In genomic region chr9:133461975-133462374, GRCh38 we compare ENCODE assay signal across 2 cellular contexts.
TF ChIP-seq lines count a peak whose summit lies in the region.

No MANE protein-coding gene starts in this region.

TF ChIP-seq in WTC11, 78 proteins besides CTCF, POLR2A, EP300 and RAD21:
- TF ChIP-seq, protein P1, sequence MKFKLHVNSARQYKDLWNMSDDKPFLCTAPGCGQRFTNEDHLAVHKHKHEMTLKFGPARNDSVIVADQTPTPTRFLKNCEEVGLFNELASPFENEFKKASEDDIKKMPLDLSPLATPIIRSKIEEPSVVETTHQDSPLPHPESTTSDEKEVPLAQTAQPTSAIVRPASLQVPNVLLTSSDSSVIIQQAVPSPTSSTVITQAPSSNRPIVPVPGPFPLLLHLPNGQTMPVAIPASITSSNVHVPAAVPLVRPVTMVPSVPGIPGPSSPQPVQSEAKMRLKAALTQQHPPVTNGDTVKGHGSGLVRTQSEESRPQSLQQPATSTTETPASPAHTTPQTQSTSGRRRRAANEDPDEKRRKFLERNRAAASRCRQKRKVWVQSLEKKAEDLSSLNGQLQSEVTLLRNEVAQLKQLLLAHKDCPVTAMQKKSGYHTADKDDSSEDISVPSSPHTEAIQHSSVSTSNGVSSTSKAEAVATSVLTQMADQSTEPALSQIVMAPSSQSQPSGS (CRISPR knock-in tag; IDR thresholded peaks at IDR 0.05; ENCODE audit: borderline replicate concordance, low read depth), result no peak
- TF ChIP-seq ESRRA (CRISPR knock-in tag; IDR thresholded peaks at IDR 0.05; ENCODE audit: borderline replicate concordance), result no peak
- no peak for TF ChIP-seq PRRX2 (CRISPR knock-in tag; IDR thresholded peaks at IDR 0.05)
- no peak for TF ChIP-seq ERG (CRISPR knock-in tag; IDR thresholded peaks at IDR 0.05)
- TF ChIP-seq ZNF232 (CRISPR knock-in tag; IDR thresholded peaks at IDR 0.05), result no peak
- TF ChIP-seq AR (CRISPR knock-in tag; IDR thresholded peaks at IDR 0.05), result no peak
- TF ChIP-seq ZBTB43 (CRISPR knock-in tag; IDR thresholded peaks at IDR 0.05), result no peak
- TF ChIP-seq ZNF121 (CRISPR knock-in tag; IDR thresholded peaks at IDR 0.05), result no peak
- TF ChIP-seq IRF1 (CRISPR knock-in tag; IDR thresholded peaks at IDR 0.05), result no peak
- TF ChIP-seq MAX (CRISPR knock-in tag; IDR thresholded peaks at IDR 0.05), result no peak
- no peak for TF ChIP-seq NR2C2 (CRISPR knock-in tag; IDR thresholded peaks at IDR 0.05)
- no peak for TF ChIP-seq RELA (CRISPR knock-in tag; IDR thresholded peaks at IDR 0.05; ENCODE audit: borderline replicate concordance)

TF ChIP-seq in HepG2, 621 proteins besides CTCF, POLR2A, EP300 and RAD21:
- no peak for TF ChIP-seq ZNF33B (CRISPR knock-in tag; IDR thresholded peaks at IDR 0.05)
- peak; percentile 43; the same call in 1 of the 2 replicates for TF ChIP-seq STAG1 (CRISPR knock-in tag; IDR thresholded peaks at IDR 0.05)
